Comparison of ENCODE assay signal across 1 cellular context in the genomic region with DNA sequence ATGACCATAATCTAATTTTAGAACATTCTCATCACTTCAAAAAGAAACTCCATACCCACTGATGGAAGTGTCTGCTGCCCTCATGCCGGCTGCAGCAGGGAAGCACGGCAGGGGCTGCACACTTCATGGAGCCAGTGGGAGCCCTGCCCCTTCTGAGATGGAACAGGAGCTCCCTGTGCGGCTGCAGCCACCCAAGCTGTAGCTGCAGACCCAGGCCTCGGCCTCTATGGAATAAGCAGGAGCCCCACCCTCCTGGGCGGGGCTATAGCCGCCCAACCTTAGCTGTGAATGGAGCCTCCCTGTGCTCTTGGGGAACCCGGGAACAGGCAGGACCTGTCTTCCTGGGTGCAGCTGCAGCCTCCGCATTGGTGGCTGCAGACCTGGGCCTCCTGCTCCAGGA.
TF ChIP-seq lines count a peak whose summit lies in the region.

No MANE protein-coding gene starts in this region.

TF ChIP-seq in IMR-90, 13 proteins besides CTCF, POLR2A, EP300 and RAD21:
- TF ChIP-seq RFX5 (IDR thresholded peaks at IDR 0.05; ENCODE audit: low read depth, low read length) = no peak
- TF ChIP-seq, protein P1, sequence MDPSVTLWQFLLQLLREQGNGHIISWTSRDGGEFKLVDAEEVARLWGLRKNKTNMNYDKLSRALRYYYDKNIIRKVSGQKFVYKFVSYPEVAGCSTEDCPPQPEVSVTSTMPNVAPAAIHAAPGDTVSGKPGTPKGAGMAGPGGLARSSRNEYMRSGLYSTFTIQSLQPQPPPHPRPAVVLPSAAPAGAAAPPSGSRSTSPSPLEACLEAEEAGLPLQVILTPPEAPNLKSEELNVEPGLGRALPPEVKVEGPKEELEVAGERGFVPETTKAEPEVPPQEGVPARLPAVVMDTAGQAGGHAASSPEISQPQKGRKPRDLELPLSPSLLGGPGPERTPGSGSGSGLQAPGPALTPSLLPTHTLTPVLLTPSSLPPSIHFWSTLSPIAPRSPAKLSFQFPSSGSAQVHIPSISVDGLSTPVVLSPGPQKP (IDR thresholded peaks at IDR 0.05; ENCODE audit: borderline replicate concordance, low read depth, low read length) = no peak
- no peak for TF ChIP-seq MAZ (IDR thresholded peaks at IDR 0.05; ENCODE audit: borderline replicate concordance, low read depth, low read length)
- no peak for TF ChIP-seq RCOR1 (IDR thresholded peaks at IDR 0.05; ENCODE audit: insufficient replicate concordance, low read length)
- no peak for TF ChIP-seq BHLHE40 (IDR thresholded peaks at IDR 0.05; ENCODE audit: low read depth, low read length)
- no peak for TF ChIP-seq SMC3 (IDR thresholded peaks at IDR 0.05; ENCODE audit: low read depth, low read length)
- no peak for TF ChIP-seq CHD1 (IDR thresholded peaks at IDR 0.05; ENCODE audit: low read depth, low read length)
- TF ChIP-seq FOS (IDR thresholded peaks at IDR 0.05; ENCODE audit: low read depth, low read length) = no peak
- TF ChIP-seq MAFK (IDR thresholded peaks at IDR 0.05; ENCODE audit: low read depth, low read length) = no peak
- no peak for TF ChIP-seq NFE2L2 (IDR thresholded peaks at IDR 0.05; ENCODE audit: low read depth, low read length)
- TF ChIP-seq CEBPB (IDR thresholded peaks at IDR 0.05; ENCODE audit: low read depth, low read length) = no peak
